ENCODE assay signal across 1 cellular context in the genomic region with DNA sequence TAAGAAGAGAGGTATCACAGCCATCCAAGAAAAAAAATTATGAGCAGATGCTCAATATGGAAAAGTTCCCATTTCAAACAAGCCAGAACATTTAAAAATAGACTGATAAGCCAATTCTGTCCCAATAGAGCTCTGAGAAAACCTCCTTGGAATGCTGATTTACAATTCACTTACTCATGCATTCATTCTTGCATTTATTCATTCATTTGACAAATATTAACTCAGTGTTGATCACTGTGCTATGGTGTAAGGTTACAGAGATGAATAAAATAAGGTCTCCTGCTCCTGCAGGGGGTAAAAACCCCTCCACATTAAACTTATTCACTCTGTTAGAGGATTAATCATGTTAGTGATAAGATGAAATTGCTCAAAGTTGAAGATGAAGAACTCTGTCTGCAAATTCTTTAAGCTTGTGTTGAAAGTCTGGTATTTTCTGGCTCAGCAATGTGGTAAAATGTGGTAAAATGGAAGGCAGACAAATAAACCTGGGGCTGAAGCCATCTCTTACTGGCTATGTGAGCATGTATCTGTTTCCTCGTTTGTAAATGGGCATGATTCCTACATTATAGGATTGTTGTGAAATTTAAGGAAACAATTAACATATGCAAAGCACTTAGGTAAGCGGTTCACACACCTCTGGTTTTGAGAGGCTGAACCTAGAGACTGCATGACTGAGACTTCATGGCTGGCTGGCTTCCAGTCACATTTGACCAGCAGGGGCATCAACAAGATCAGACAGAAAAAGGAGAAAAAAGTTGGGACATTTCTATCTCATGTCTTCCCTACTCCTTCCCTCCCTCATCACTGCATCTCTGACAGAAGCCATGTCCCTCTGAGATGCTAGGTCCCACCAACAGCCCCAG.
TF ChIP-seq lines count a peak whose summit lies in the region.

No MANE protein-coding gene starts in this region.

TF ChIP-seq in GM23338, 12 proteins besides CTCF, POLR2A, EP300 and RAD21 (continued from another document):
- TF ChIP-seq ZNF462 (CRISPR knock-in tag; IDR thresholded peaks at IDR 0.05): no peak
- TF ChIP-seq CREB1 (CRISPR knock-in tag; IDR thresholded peaks at IDR 0.05; ENCODE audit: low read depth): no peak
- TF ChIP-seq ZNF114 (CRISPR knock-in tag; IDR thresholded peaks at IDR 0.05): no peak
- TF ChIP-seq NANOG (IDR thresholded peaks at IDR 0.05; ENCODE audit: borderline replicate concordance): no peak
